Comparison of ENCODE assay signal across 8 cellular contexts in the genomic region with DNA sequence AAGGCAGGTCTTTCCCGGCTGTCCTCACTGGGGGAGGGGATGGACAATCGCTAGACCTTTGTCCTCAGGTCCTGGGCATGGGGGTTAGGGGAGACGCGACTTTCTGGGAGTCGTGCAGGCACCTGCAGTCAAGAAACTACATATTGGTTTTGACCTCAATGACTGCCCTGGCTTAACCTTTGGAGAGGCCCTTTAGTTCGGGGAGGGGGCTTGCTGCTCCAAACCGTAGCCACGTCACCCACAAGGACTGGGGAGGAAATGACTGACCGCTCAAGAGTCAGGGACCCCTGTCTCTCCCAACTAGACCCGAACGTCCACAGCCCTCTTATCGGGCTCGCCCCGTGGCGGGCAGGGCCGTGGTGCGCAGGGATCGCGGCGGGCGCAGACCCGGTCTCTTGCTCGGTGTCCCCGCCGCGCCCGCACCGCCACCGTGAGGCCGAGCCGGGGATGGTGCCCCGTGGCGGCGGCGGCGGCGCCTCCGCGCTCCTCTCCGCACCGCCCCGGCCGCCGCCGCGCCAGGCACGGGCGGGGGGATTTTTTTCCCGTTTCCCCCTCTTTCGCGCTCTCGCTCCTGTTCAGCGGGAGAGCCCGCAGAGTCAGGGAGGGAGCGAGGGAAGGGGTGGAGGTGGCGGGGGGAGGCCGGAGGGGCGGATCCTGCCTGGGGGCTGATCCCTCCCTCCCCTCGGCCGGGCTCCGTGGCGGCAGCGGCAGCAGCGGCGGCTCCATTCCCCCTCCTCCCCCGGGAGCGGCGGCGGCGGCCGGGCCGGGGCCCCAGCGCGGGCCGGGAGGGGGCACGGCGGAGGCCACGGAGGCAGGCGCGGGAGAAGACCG. TPM values are rescaled to one million over a fixed set of nuclear protein-coding genes. Genes with fewer than 3 reads are reported as not detected.
DNase-seq lines count a peak whose midpoint lies in the region; ATAC-seq and TF ChIP-seq lines count a peak whose summit lies in the region.

Gene BRPF3, plus strand, starts transcription at position 696 of the 831 bp plus-strand sequence. CDS start 3,579 bp downstream, outside the sequence.

- H3K27ac Mint-ChIP-seq in type B pancreatic cell = peak within 1 kb of the TSS; percentile 85

- peak within 1 kb of the TSS; percentile 47 to 99 (median 92) for H3K27ac ChIP-seq in adrenal gland

- TF ChIP-seq CTCF in HFF-Myc (IDR thresholded peaks at IDR 0.05; ENCODE audit: low read depth, low read length, missing control alignments) (no peak), adrenal gland (IDR thresholded peaks at IDR 0.05) (peak in 5 of 6 experiments; percentile 27 to 92 (median 79)), type B pancreatic cell (conservative IDR thresholded peaks at IDR 0.05) (peak; percentile 67)

- peak; percentile 14 for DNase-seq in GF-D8 (lab: John Stamatoyannopoulos, UW)
- no peak for DNase-seq in HFF-Myc (ENCODE audit: extremely low read depth, low read depth)
- DNase-seq in NCI-H1105 (lab: John Stamatoyannopoulos, UW) = peak; percentile 76
- peak; percentile 53 to 75 (median 63) for DNase-seq in T-helper 1 cell
- peak; percentile 84 to 89 (median 85) for DNase-seq in adrenal gland
- DNase-seq in left cardiac atrium = peak; percentile 83
- DNase-seq in posterior vena cava (ENCODE audit: low spot score) = peak; percentile 93
- peak; percentile 88 for DNase-seq in type B pancreatic cell (ENCODE audit: extremely low spot score, unreplicated experiment)

- 0 to 3% (median 1%) methylated on average over 5 to 76 of the region's 81 CpGs for WGBS in adrenal gland, 4 donors

- H3K4me1 ChIP-seq in adrenal gland (replicated peaks in 1 of 2) = peaks cover 13 to 30% of the 10 kb centered on the region in 2 donors

- H3K4me1 Mint-ChIP-seq in type B pancreatic cell (ENCODE audit: unreplicated experiment) = peaks cover 5% of the 10 kb centered on the region

- H3K9me3 Mint-ChIP-seq in type B pancreatic cell = no peaks in the 10 kb centered on the region

- no peaks in the 10 kb centered on the region for H3K9me3 ChIP-seq in adrenal gland (replicated peaks in 1 of 3)

- no peaks in the 10 kb centered on the region for H3K27me3 ChIP-seq in adrenal gland

- H3K4me3 ChIP-seq in HFF-Myc (replicated peaks; ENCODE audit: low read depth, low read length) (peak within 1 kb of the TSS; percentile 52), adrenal gland (peak within 1 kb of the TSS in 3 of 4 donors; percentile 50 to 92 (median 74))

- peak within 1 kb of the TSS; percentile 93 for H3K4me3 Mint-ChIP-seq in type B pancreatic cell

- peak; percentile 68 to 70 for TF ChIP-seq POLR2A in adrenal gland (IDR thresholded peaks at IDR 0.05)

- peak; percentile 75 to 84 for ATAC-seq in left cardiac atrium

- H3K27me3 Mint-ChIP-seq in type B pancreatic cell = no peaks in the 10 kb centered on the region

- H3K36me3 ChIP-seq in adrenal gland (replicated peaks in 1 of 2) = peaks cover 0 to 13% of the 10 kb centered on the region in 2 donors

- intact Hi-C loops in adrenal gland (cut with DNase I) (loop anchor here (5.0 to 10.0 kb wide), 3 partner anchors 61 to 171 kb away; partner anchors contain the start of genes MAPK13 (in 2 of the 2), MAPK14 (in 1 of the 2) and SLC26A8 (in 1 of the 2)), left cardiac atrium (cut with DNase I) (loop anchor here (5.0 to 10.0 kb wide), 3 partner anchors 74 to 171 kb away; partner anchors contain the start of genes MAPK14 (in 2 of the 2) and SLC26A8 (in 1 of the 2)), posterior vena cava (cut with DNase I) (loop anchor here in 1 of 2 donors (10.0 kb wide), 1 partner anchor 71 kb away; no protein-coding TSS in a partner anchor)

- H3K36me3 Mint-ChIP-seq in type B pancreatic cell = peaks cover 25% of the 10 kb centered on the region

RNA-seq across cellular contexts. Expression of gene BRPF3, which starts in this region (rescaled TPM):
- total RNA-seq in adrenal gland = 100 to 1,000 TPM in 1 of 8 donors, 10 to 100 TPM in 7; 30.4 to 111 (median 57.8) TPM
- 10 to 100 TPM in 2 of 3 donors, 1 to 10 TPM in 1; 9.8 to 67.8 (median 21.5) TPM for polyA plus RNA-seq in adrenal gland
- 10 to 100 TPM; 23.5 to 23.7 TPM for total RNA-seq in left cardiac atrium
- 10 to 100 TPM; 16.2 to 22.8 TPM for total RNA-seq in posterior vena cava
- total RNA-seq in type B pancreatic cell (ENCODE audit: low replicate concordance) = 47.7 and 48.4 TPM in 2 replicates
